In the genomic region with DNA sequence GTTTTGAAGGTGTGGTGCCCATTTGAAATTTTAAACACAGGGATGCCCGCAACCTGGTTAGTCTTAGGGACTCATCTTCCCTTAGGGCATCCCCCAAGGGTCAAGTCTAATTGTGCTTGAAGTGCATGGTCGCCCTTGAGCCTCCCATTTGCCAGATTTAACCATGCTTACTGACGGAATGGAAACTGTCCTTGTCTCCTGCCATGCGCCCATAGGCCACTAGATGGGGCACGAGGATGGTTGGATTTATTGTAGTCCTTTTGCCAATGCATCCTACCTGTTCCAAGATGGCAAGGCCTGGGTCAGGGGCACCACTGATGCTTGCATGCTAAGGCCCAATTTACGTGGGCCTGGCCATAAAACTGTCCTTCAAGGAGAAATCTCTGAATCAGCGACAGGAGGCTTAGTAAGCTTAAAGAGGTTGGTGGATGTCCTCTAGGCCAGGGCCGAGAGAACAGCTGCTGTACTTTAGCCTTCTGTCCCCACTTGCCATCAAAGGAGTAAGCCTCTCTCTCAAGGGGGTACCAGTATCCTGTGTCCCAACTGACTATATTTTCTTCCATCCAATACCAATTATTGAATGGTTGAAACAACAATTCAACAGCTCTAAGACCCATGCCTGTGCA, we compare ENCODE assay signal across 8 cellular contexts.
DNase-seq lines count a peak whose midpoint lies in the region; ATAC-seq and TF ChIP-seq lines count a peak whose summit lies in the region.

No MANE protein-coding gene starts in this region.

- H3K27me3 ChIP-seq in ascending aorta (no peaks in the 10 kb centered on the region), stomach (no peaks in the 10 kb centered on the region)

- intact Hi-C loops in ascending aorta (cut with DNase I) (no loop called here), stomach (cut with DNase I; ENCODE audit: low total_unique reads) (no loop called here)

- no peaks in the 10 kb centered on the region for H3K9me3 ChIP-seq in ascending aorta
- no peaks in the 10 kb centered on the region for H3K9me3 ChIP-seq in stomach

- H3K27ac ChIP-seq in ascending aorta: no peak overlapping the region
- no peak overlapping the region for H3K27ac ChIP-seq in stomach

- no peak for TF ChIP-seq POLR2A in stomach (IDR thresholded peaks at IDR 0.05)

- TF ChIP-seq EP300 in stomach (IDR thresholded peaks at IDR 0.05): no peak

- H3K4me1 ChIP-seq in ascending aorta (no peaks in the 10 kb centered on the region), stomach (no peaks in the 10 kb centered on the region)

- TF ChIP-seq CTCF in ascending aorta (IDR thresholded peaks at IDR 0.05) (peak in 2 of 3 experiments; percentile 31 to 47), stomach (IDR thresholded peaks at IDR 0.05) (peak in 5 of 7 experiments; percentile 47 to 64 (median 61))

- H3K4me3 ChIP-seq in ascending aorta (no peak overlapping the region), stomach (no peak overlapping the region)

- WGBS in stomach, 5 donors: 39 to 52% (median 49%) methylated on average over 7 to 8 of the region's 8 CpGs

- peak; percentile 22 for DNase-seq in DMS53 treated with DMSO at 0.1 percent for 48 hours (lab: John Stamatoyannopoulos, UW; ENCODE audit: unreplicated experiment)
- DNase-seq in NCI-H446 (lab: John Stamatoyannopoulos, UW): peak; percentile 6 to 66
- DNase-seq in ascending aorta (ENCODE audit: low spot score in 2 of 2): no peak
- peak; percentile 70 for DNase-seq in iPS-NIHi7 (ENCODE audit: extremely low spot score)
- DNase-seq in stomach: peak; percentile 57
- no peak for DNase-seq in foreskin melanocyte

- H3K36me3 ChIP-seq in ascending aorta (no peaks in the 10 kb centered on the region), stomach (no peaks in the 10 kb centered on the region)

- ATAC-seq in GM18907 (IDR thresholded peaks at IDR 0.05; ENCODE audit: unreplicated experiment) (peak; percentile 92), HG03045 (IDR thresholded peaks at IDR 0.05; ENCODE audit: unreplicated experiment) (peak; percentile 79)

Comparison
In these comparisons a context has a peak if more than half of its experiments do, and no peak if none do; other contexts are left out.
1. DNase-seq: peak in DMS53 treated with DMSO at 0.1 percent for 48 hours (single experiment), NCI-H446 (2 of 2), iPS-NIHi7 (single experiment) and stomach (single experiment); none in ascending aorta (0 of 2) and foreskin melanocyte (single experiment).